Comparison of ENCODE assay signal across 18 cellular contexts in the genomic region with DNA sequence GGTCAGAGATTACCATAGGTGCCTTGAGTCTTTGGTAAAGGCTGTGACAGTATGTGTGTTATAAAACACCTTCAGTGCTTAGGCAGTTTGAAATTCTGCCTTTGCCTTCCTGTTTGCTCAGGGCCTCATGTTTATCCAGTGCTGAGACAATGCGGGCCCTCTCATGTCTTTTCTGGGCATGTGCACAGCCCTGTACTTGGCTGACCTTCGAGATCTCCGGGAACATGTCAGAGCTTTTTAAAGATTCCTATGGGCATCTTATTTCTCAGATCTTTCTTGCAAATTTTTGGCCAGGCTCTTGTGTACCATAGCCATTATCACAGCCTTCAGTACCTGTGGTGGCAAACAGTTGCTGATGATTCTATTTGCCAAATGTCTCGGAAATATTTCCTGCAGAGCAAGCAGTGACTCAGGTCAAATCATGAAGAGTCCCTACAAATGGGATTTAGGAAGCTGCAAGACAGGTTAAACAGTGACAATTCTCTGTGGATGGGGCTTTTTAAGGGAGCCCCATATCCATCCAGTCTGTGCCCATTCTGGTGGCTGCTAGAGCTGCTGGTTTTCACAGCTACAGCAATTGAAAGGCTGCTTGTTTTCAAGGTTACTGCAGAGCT. TPM values are rescaled to one million over a fixed set of nuclear protein-coding genes. Genes with fewer than 3 reads are reported as not detected.
DNase-seq lines count a peak whose midpoint lies in the region; ATAC-seq and TF ChIP-seq lines count a peak whose summit lies in the region.
"Had no signal": no experiment of that assay in that cellular context is flagged by ENCODE, and none has a peak within 500 bp of the region (broad histone marks: within the 10 kb centered on the region; RNA-seq: fewer than 3 reads in every experiment).

No MANE protein-coding gene starts in this region.

- 93% methylated on average over 4 of the region's 4 CpGs for WGBS in mammary epithelial cell (ENCODE audit: low coverage, missing lambda C conversion rate)
- WGBS in transverse colon (ENCODE audit: low coverage in 1 of 2), 2 donors = 43 to 77% methylated on average over 3 to 4 of the region's 4 CpGs

- dilution Hi-C loops in mammary epithelial cell (cut with HindIII; ENCODE audit: low sequenced_read_pairs) = no loop called here

- CTCF ChIA-PET in mammary epithelial cell (lab: Charles Lee; ENCODE audit: low non-redundant PET) = no interaction called here

- no peaks in the 10 kb centered on the region for H3K4me1 ChIP-seq in mammary epithelial cell (ENCODE audit: insufficient read depth, low read length)
- peaks cover 0 to 43% (median 17%) of the 10 kb centered on the region in 4 donors for H3K4me1 ChIP-seq in transverse colon
- H3K4me1 ChIP-seq in ascending aorta = no peaks in the 10 kb centered on the region
- H3K4me1 ChIP-seq: gastroesophageal sphincter, neural progenitor cell had no signal

- no peaks in the 10 kb centered on the region for H3K79me2 ChIP-seq in mammary epithelial cell (ENCODE audit: insufficient read depth, low read length)

- TF ChIP-seq POLR2A in transverse colon (IDR thresholded peaks at IDR 0.05) = no peak

- no peak overlapping the region for H3K9ac ChIP-seq in mammary epithelial cell (ENCODE audit: insufficient read depth, low read length)
- H3K9ac ChIP-seq: neural progenitor cell had no signal

- TF ChIP-seq CTCF in mammary epithelial cell (conservative IDR thresholded peaks at IDR 0.05 in 1 of 2, IDR thresholded peaks at IDR 0.05 in 1 of 2; ENCODE audit: extremely low read depth in 1 of 2, insufficient read depth in 1 of 2, low read depth in 1 of 2, low read length in 2 of 2) (no peak), transverse colon (IDR thresholded peaks at IDR 0.05) (no peak), ascending aorta (IDR thresholded peaks at IDR 0.05) (no peak)

- intact Hi-C loops in mammary epithelial cell (cut with micrococcal nuclease) (no loop called here), left colon (cut with DNase I, micrococcal nuclease) (no loop called here), transverse colon (cut with DNase I; ENCODE audit: low total_unique reads) (no loop called here), ascending aorta (cut with DNase I) (no loop called here)

- H3K4me3 ChIP-seq in mammary epithelial cell (replicated peaks in 1 of 3; ENCODE audit: insufficient read depth in 1 of 3, low read depth in 2 of 3, low read length in 3 of 3) (no peak overlapping the region), transverse colon (no peak overlapping the region), ascending aorta (no peak overlapping the region)
- H3K4me3 ChIP-seq: gastroesophageal sphincter, neural progenitor cell, skin epidermis had no signal

- in situ Hi-C loops in T47D (cut with HindIII; ENCODE audit: low pct_unique_long_range_greater_than_20kb, low sequenced_read_pairs) (no loop called here), mammary epithelial cell (cut with MboI; ENCODE audit: low sequenced_read_pairs in 2 of 2) (no loop called here), transverse colon (cut with MboI; ENCODE audit: low pct_ligation_motif_present in 1 of 4, low pct_unique_long_range_greater_than_20kb in 1 of 4, low sequenced_read_pairs in 3 of 4) (no loop called here)

- H3K9me3 ChIP-seq in mammary epithelial cell (replicated peaks; ENCODE audit: insufficient read depth, low read length) (no peaks in the 10 kb centered on the region), transverse colon (peaks cover 0 to 4% of the 10 kb centered on the region in 2 donors), ascending aorta (no peaks in the 10 kb centered on the region)

- TF ChIP-seq EP300 in transverse colon (IDR thresholded peaks at IDR 0.05; ENCODE audit: low read depth) = no peak

- no peak overlapping the region for H2AFZ ChIP-seq in mammary epithelial cell (ENCODE audit: low read depth, low read length)
- H2AFZ ChIP-seq: neural progenitor cell had no signal

- no TSS peak for BruUV-seq in mammary epithelial cell (replicated peaks; lab: Mats Ljungman, UMichigan)

- H3K27me3 ChIP-seq in mammary epithelial cell (ENCODE audit: insufficient read depth, low read length) (no peaks in the 10 kb centered on the region), transverse colon (no peaks in the 10 kb centered on the region), ascending aorta (no peaks in the 10 kb centered on the region)
- H3K27me3 ChIP-seq: gastroesophageal sphincter, neural progenitor cell had no signal

- DNase-seq in T47D (ENCODE audit: low read depth in 1 of 2, low spot score in 1 of 2) = peak; percentile 5 to 73
- no peak for DNase-seq in mammary epithelial cell
- peak; percentile 12 for DNase-seq in cerebellum (ENCODE audit: low spot score)
- DNase-seq in left colon = peak; percentile 51 to 69
- DNase-seq in transverse colon = peak; percentile 61
- no peak for DNase-seq in T1000 (lab: John Stamatoyannopoulos, UW)
- DNase-seq in ascending aorta (ENCODE audit: low spot score in 2 of 2) = no peak
- DNase-seq: activated CD4-positive, alpha-beta T cell treated with anti-CD3 and anti-CD28 coated beads, Interleukin-2, amount 50 U/mL, for 4 hours; kidney glomerular epithelial cell; NCI-H524; substantia nigra; T-helper 9 cell had no signal

- H3K4me2 ChIP-seq in mammary epithelial cell (ENCODE audit: insufficient read depth, low read depth, low read length) = no peak overlapping the region
- H3K4me2 ChIP-seq: neural progenitor cell had no signal

- H4K20me1 ChIP-seq in mammary epithelial cell (ENCODE audit: insufficient read depth, low read length) = no peaks in the 10 kb centered on the region

- H3K27ac ChIP-seq in mammary epithelial cell (ENCODE audit: insufficient read depth, low read depth, low read length) = no peak overlapping the region
- peak overlapping the region; percentile 77 to 85 (median 81) for H3K27ac ChIP-seq in transverse colon
- no peak overlapping the region for H3K27ac ChIP-seq in ascending aorta
- H3K27ac ChIP-seq: gastroesophageal sphincter, neural progenitor cell, skin epidermis had no signal

- H3K36me3 ChIP-seq in mammary epithelial cell (ENCODE audit: insufficient read depth, low read length) (no peaks in the 10 kb centered on the region), transverse colon (no peaks in the 10 kb centered on the region), ascending aorta (no peaks in the 10 kb centered on the region)
- H3K36me3 ChIP-seq: gastroesophageal sphincter, neural progenitor cell had no signal

- ATAC-seq in left colon = peak; percentile 86
- ATAC-seq in GM18907 (IDR thresholded peaks at IDR 0.05; ENCODE audit: unreplicated experiment) = no peak
- ATAC-seq: gastroesophageal sphincter, HCT116 had no signal

RNA-seq across cellular contexts. Expression of a gene that starts 42.1 kb away (rescaled TPM):
- total RNA-seq in mammary epithelial cell (1 to 10 TPM; 3.8 to 9.6 TPM), cerebellum (17.2 TPM), left colon (10 to 100 TPM; 55.6 to 62.5 TPM), transverse colon (10 to 100 TPM in 3 of 4 donors, 1 to 10 TPM in 1; 7.8 to 42.9 (median 26.6) TPM), ascending aorta (not detected)
- 1.9 TPM for polyA plus RNA-seq in mammary epithelial cell
- 0.52 TPM for polyA minus RNA-seq in mammary epithelial cell
- total RNA-seq: A172 had no signal

Comparison
In these comparisons a context has a peak if more than half of its experiments do, and no peak if none do; other contexts are left out.
1. DNase-seq: peak in T47D (2 of 2), cerebellum (single experiment), left colon (2 of 2) and transverse colon (single experiment); none in mammary epithelial cell (single experiment), T1000 (single experiment) and ascending aorta (0 of 2).
2. H3K27ac ChIP-seq: peak in transverse colon (4 of 4); none in mammary epithelial cell (single experiment) and ascending aorta (0 of 2).